8 cellular contexts compared by ENCODE assay signal in the genomic region with DNA sequence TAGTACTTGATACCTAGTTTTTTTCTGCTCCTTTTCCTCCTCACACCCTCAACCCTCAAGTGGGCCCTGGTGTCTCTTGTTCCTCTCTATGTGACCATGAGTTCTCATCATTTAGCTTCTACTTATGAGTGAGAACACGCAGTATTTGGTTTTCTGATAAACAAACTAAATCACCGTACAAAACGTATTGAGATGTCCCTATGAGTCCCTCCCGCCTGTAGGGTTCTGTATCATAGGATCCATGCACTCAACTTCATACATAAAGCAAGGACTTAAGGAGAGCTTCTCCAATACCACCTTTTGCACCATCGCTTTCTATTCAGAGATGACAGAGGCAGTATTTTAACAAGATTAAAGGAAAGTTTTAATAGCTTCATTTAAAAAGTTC. TPM values are rescaled to one million over a fixed set of nuclear protein-coding genes. Genes with fewer than 3 reads are reported as not detected.
DNase-seq lines count a peak whose midpoint lies in the region; ATAC-seq and TF ChIP-seq lines count a peak whose summit lies in the region.

No MANE protein-coding gene starts in this region.

- H3K9me3 Mint-ChIP-seq in brain: no peaks in the 10 kb centered on the region

- peaks cover 41% of the 10 kb centered on the region for H3K4me1 Mint-ChIP-seq in brain

- peaks cover 10% of the 10 kb centered on the region for H3K4me1 ChIP-seq in muscle layer of colon (ENCODE audit: insufficient read depth, low read length)

- peak overlapping the region; percentile 45 to 95 (median 55) for H3K27ac Mint-ChIP-seq in brain

- ATAC-seq in GM18907 (IDR thresholded peaks at IDR 0.05; ENCODE audit: unreplicated experiment): no peak
- no peak for ATAC-seq in HG03108 (IDR thresholded peaks at IDR 0.05; ENCODE audit: unreplicated experiment)

- TF ChIP-seq CTCF in AG09309 (IDR thresholded peaks at IDR 0.05; ENCODE audit: control insufficient read depth, insufficient read depth, low read depth, low read length, missing control alignments): no peak
- TF ChIP-seq CTCF in brain (conservative IDR thresholded peaks at IDR 0.05): no peak

- peak overlapping the region; percentile 2 for H3K9ac ChIP-seq in muscle layer of colon (ENCODE audit: low read length)

- H3K4me3 ChIP-seq in AG09309 (ENCODE audit: control insufficient read depth, low read depth, low read length) (peak overlapping the region; percentile 91), muscle layer of colon (ENCODE audit: low read depth in 1 of 2, low read length in 2 of 2) (peak overlapping the region in 1 of 2 donors; percentile 66)

- peaks cover 10% of the 10 kb centered on the region for H3K27me3 Mint-ChIP-seq in brain

- H3K4me3 Mint-ChIP-seq in brain: peak overlapping the region; percentile 86 to 95 (median 93)

- peaks cover 4% of the 10 kb centered on the region for H3K36me3 Mint-ChIP-seq in brain

- H3K27me3 ChIP-seq in muscle layer of colon (ENCODE audit: control insufficient read depth in 1 of 2, insufficient read depth in 2 of 2, low read length in 2 of 2): peaks cover 10% of the 10 kb centered on the region in 2 donors

- no peaks in the 10 kb centered on the region for H3K36me3 ChIP-seq in muscle layer of colon (ENCODE audit: insufficient read depth, low read length)

- no peaks in the 10 kb centered on the region for H3K9me3 ChIP-seq in muscle layer of colon (ENCODE audit: low read length)

- peak overlapping the region; percentile 62 for H3K27ac ChIP-seq in muscle layer of colon (ENCODE audit: low read depth, low read length)

- DNase-seq in AG09309 (ENCODE audit: low read depth) (no peak), HT-29 (ENCODE audit: low spot score) (peak; percentile 27), DMS153 treated with DMSO at 0.1 percent for 48 hours (lab: John Stamatoyannopoulos, UW; ENCODE audit: unreplicated experiment) (no peak), NCI-H1930 (lab: John Stamatoyannopoulos, UW) (no peak)

RNA-seq across cellular contexts. Expression of a gene that starts 0.6 kb away (rescaled TPM):
- total RNA-seq in HT-29 (2014; rRNA removed; shearing (Covaris generic)): 4.8 and 5.7 TPM in 2 replicates
- polyA plus RNA-seq in brain (ENCODE audit: insufficient read depth, low read depth, low replicate concordance): 21.7 TPM

RNA-seq across cellular contexts. Expression of a gene that starts 35.4 kb away (rescaled TPM):
- 0.53 and 0.76 TPM in 2 replicates for total RNA-seq in HT-29 (2014; rRNA removed; shearing (Covaris generic))
- 3.2 TPM for polyA plus RNA-seq in brain (ENCODE audit: insufficient read depth, low read depth, low replicate concordance)

RNA-seq across cellular contexts. Expression of a gene that starts 46.0 kb away (rescaled TPM):
- 6.7 and 8.9 TPM in 2 replicates for total RNA-seq in HT-29 (2014; rRNA removed; shearing (Covaris generic))
- 6.6 TPM for polyA plus RNA-seq in brain (ENCODE audit: insufficient read depth, low read depth, low replicate concordance)

RNA-seq across cellular contexts. Expression of a gene that starts 46.2 kb away (rescaled TPM):
- total RNA-seq in HT-29 (2014; rRNA removed; shearing (Covaris generic)): 12.0 and 13.8 TPM in 2 replicates
- polyA plus RNA-seq in brain (ENCODE audit: insufficient read depth, low read depth, low replicate concordance): 6.7 TPM
